27 cellular contexts compared by ENCODE assay signal in genomic region chr6:30917487-30917886, GRCh38. TPM values are rescaled to one million over a fixed set of nuclear protein-coding genes. Genes with fewer than 3 reads are reported as not detected.
"Had no signal": no experiment of that assay in that cellular context is flagged by ENCODE, and none has a peak within 500 bp of the region (broad histone marks: within the 10 kb centered on the region; RNA-seq: fewer than 3 reads in every experiment).

No MANE protein-coding gene starts in this region.

- H3K27me3 ChIP-seq: brain microvascular endothelial cell, cardiac muscle cell, SJSA1 had no signal

- H3K27ac ChIP-seq: brain microvascular endothelial cell, cardiac muscle cell, PC-9, SJSA1 had no signal

- ATAC-seq: activated CD8-positive, alpha-beta T cell treated with anti-CD3 and anti-CD28 coated beads for 36 hours; activated naive CD8-positive, alpha-beta T cell treated with anti-CD3 and anti-CD28 coated beads, Interleukin-2, amount 50 U/mL, for 24 hours had no signal

- DNase-seq: activated CD4-positive, alpha-beta T cell treated with anti-CD3 and anti-CD28 coated beads, Interleukin-2, amount 10 ng/mL, durations not matched to agents 24 days and 14 days; activated CD4-positive, alpha-beta T cell treated with anti-CD3 and anti-CD28 coated beads, Interleukin-2, amount 50 U/mL, for 4 hours; activated CD8-positive, alpha-beta T cell treated with anti-CD3 and anti-CD28 coated beads for 36 hours; activated gamma-delta T cell treated with Interleukin-2 at 50 U/mL for 16 hours; activated naive CD4-positive, alpha-beta T cell treated with anti-CD3 and anti-CD28 coated beads, Interleukin-2, amount 10 ng/mL, durations not matched to agents 7 days and 5 days; activated naive CD8-positive, alpha-beta T cell treated with anti-CD3 and anti-CD28 coated beads, Interleukin-2, amount 50 U/mL, for 24 hours; activated T-cell treated with anti-CD3 and anti-CD28 coated beads, Interleukin-2, amount 50 U/mL, for 24 hours; anterior cingulate cortex; brain microvascular endothelial cell; Kasumi-1; KG1; NCI-H1092 treated with DMSO at 0.1 percent for 48 hours; NCI-H1417; NCI-H146; NCI-H187; NCI-H2029 treated with DMSO at 0.1 percent for 48 hours; NCI-H2107; NCI-H2171; NCI-H510A; NCI-H526; NCI-H748 treated with DMSO at 0.1 percent for 48 hours; NK-92 treated with Interleukin-12 subunit alpha and Interleukin-12 subunit beta, amount 100 ng/mL, for 24 hours; PC-9; SHP77 treated with DMSO at 0.1 percent for 48 hours; SK-N-SH had no signal

- H2AFZ ChIP-seq: PC-9 had no signal

- H3K9me3 ChIP-seq: SJSA1, SK-N-SH had no signal

- H3K4me2 ChIP-seq: PC-9, SK-N-SH had no signal

- H3K4me3 ChIP-seq: cardiac muscle cell, PC-9, SJSA1 had no signal

- H3K9ac ChIP-seq: SK-N-SH had no signal

RNA-seq across cellular contexts. Expression of gene SFTA2, which starts 14.5 kb away (rescaled TPM):
- polyA plus RNA-seq: SK-N-SH had no signal

RNA-seq across cellular contexts. Expression of gene MUCL3, which starts 23.3 kb away (rescaled TPM):
- polyA plus RNA-seq: cardiac muscle cell, SK-N-SH had no signal
